27 cellular contexts compared by ENCODE assay signal in genomic region chr1:154945962-154946850, GRCh38. TPM values are rescaled to one million over a fixed set of nuclear protein-coding genes. Genes with fewer than 3 reads are reported as not detected.
A peak's percentile ranks its signal among the peaks of the same experiment; 100 is the strongest.
DNase-seq lines count a peak whose midpoint lies in the region; ATAC-seq and TF ChIP-seq lines count a peak whose summit lies in the region.
"Had no signal": no experiment of that assay in that cellular context is flagged by ENCODE, and none has a peak within 500 bp of the region (broad histone marks: within the 10 kb centered on the region; RNA-seq: fewer than 3 reads in every experiment).

No MANE protein-coding gene starts in this region.

- intact Hi-C loops in activated CD4-positive, alpha-beta memory T cell treated with anti-CD3 and anti-CD28 coated beads for 36 hours (cut with micrococcal nuclease) = no loop called here
- intact Hi-C loops in CD4-positive, alpha-beta T cell (cut with DNase I, micrococcal nuclease) = no loop called here

- no peak for TF ChIP-seq CTCF in CD4-positive, alpha-beta T cell (IDR thresholded peaks at IDR 0.05)

- no peaks in the 10 kb centered on the region for H3K27me3 ChIP-seq in CD4-positive, alpha-beta T cell (ENCODE audit: control insufficient read depth, insufficient read depth, low read length)
- H3K27me3 ChIP-seq: adrenal gland, suprapubic skin, vagina had no signal

- peaks cover 47% of the 10 kb centered on the region for H3K4me1 Mint-ChIP-seq in activated CD4-positive, alpha-beta memory T cell treated with anti-CD3 and anti-CD28 coated beads for 36 hours (ENCODE audit: low read depth)
- H3K4me1 Mint-ChIP-seq in activated CD4-positive, alpha-beta memory T cell treated with anti-CD3 and anti-CD28 coated beads, Interleukin-2, amount 10 ng/mL, durations not matched to agents 7 days and 5 days = peaks cover 59% of the 10 kb centered on the region
- H3K4me1 Mint-ChIP-seq in CD4-positive, alpha-beta T cell (ENCODE audit: low read depth) = peaks cover 50% of the 10 kb centered on the region
- peaks cover 31% of the 10 kb centered on the region for H3K4me1 Mint-ChIP-seq in activated T-helper 17 cell treated with anti-CD3 and anti-CD28 coated beads, Interleukin-2, amount 50 U/mL, for 72 hours
- H3K4me1 Mint-ChIP-seq in naive thymus-derived CD8-positive, alpha-beta T cell = peaks cover 23 to 60% (median 51%) of the 10 kb centered on the region in 4 donors

- H3K9me3 ChIP-seq in CD4-positive, alpha-beta T cell (ENCODE audit: control insufficient read depth, low read length) = no peaks in the 10 kb centered on the region
- H3K9me3 ChIP-seq: A549, adrenal gland, HAP-1, prostate gland, suprapubic skin, vagina had no signal

- H3K4me3 Mint-ChIP-seq in activated CD4-positive, alpha-beta memory T cell treated with anti-CD3 and anti-CD28 coated beads for 36 hours = no peak overlapping the region
- H3K4me3 Mint-ChIP-seq in activated CD4-positive, alpha-beta memory T cell treated with anti-CD3 and anti-CD28 coated beads, Interleukin-2, amount 10 ng/mL, durations not matched to agents 7 days and 5 days = no peak overlapping the region
- peak overlapping the region; percentile 3 for H3K4me3 Mint-ChIP-seq in CD4-positive, alpha-beta T cell
- peak overlapping the region; percentile 22 for H3K4me3 Mint-ChIP-seq in activated T-helper 17 cell treated with anti-CD3 and anti-CD28 coated beads, Interleukin-2, amount 50 U/mL, for 72 hours
- H3K4me3 Mint-ChIP-seq in naive thymus-derived CD8-positive, alpha-beta T cell = peak overlapping the region in 2 of 10 donors; percentile 26 to 45

- CTCF ChIA-PET in activated CD4-positive, alpha-beta memory T cell treated with anti-CD3 and anti-CD28 coated beads for 36 hours (lab: Charles Lee) = interaction anchor here (0.6 to 2.5 kb wide), 5 partner anchors 9 to 115 kb away, joined by 3 to 9 read pairs (median 3); partner anchors contain the start of gene PMVK
- CTCF ChIA-PET in activated CD4-positive, alpha-beta memory T cell treated with anti-CD3 and anti-CD28 coated beads, Interleukin-2, amount 10 ng/mL, durations not matched to agents 7 days and 5 days (lab: Charles Lee) = interaction anchor here (0.5 to 1.2 kb wide), 6 partner anchors 10 to 387 kb away, joined by 3 read pairs; partner anchors contain the start of gene PBXIP1
- CTCF ChIA-PET in CD4-positive, alpha-beta T cell (lab: Charles Lee) = no interaction called here

- peak overlapping the region; percentile 47 for H3K27ac Mint-ChIP-seq in activated CD4-positive, alpha-beta memory T cell treated with anti-CD3 and anti-CD28 coated beads for 36 hours
- H3K27ac Mint-ChIP-seq in activated CD4-positive, alpha-beta memory T cell treated with anti-CD3 and anti-CD28 coated beads, Interleukin-2, amount 10 ng/mL, durations not matched to agents 7 days and 5 days = no peak overlapping the region
- H3K27ac Mint-ChIP-seq in CD4-positive, alpha-beta T cell = peak overlapping the region; percentile 84
- H3K27ac Mint-ChIP-seq in activated T-helper 17 cell treated with anti-CD3 and anti-CD28 coated beads, Interleukin-2, amount 50 U/mL, for 72 hours = peak overlapping the region; percentile 78
- H3K27ac Mint-ChIP-seq in naive thymus-derived CD8-positive, alpha-beta T cell = peak overlapping the region in 8 of 10 donors; percentile 41 to 95 (median 72)

- H3K9me3 Mint-ChIP-seq in activated CD4-positive, alpha-beta memory T cell treated with anti-CD3 and anti-CD28 coated beads for 36 hours = no peaks in the 10 kb centered on the region
- no peaks in the 10 kb centered on the region for H3K9me3 Mint-ChIP-seq in activated CD4-positive, alpha-beta memory T cell treated with anti-CD3 and anti-CD28 coated beads, Interleukin-2, amount 10 ng/mL, durations not matched to agents 7 days and 5 days
- no peaks in the 10 kb centered on the region for H3K9me3 Mint-ChIP-seq in CD4-positive, alpha-beta T cell
- no peaks in the 10 kb centered on the region for H3K9me3 Mint-ChIP-seq in activated T-helper 17 cell treated with anti-CD3 and anti-CD28 coated beads, Interleukin-2, amount 50 U/mL, for 72 hours
- no peaks in the 10 kb centered on the region for H3K9me3 Mint-ChIP-seq in naive thymus-derived CD8-positive, alpha-beta T cell

- DNase-seq in activated CD4-positive, alpha-beta memory T cell treated with anti-CD3 and anti-CD28 coated beads for 36 hours = no peak
- DNase-seq in activated CD4-positive, alpha-beta memory T cell treated with anti-CD3 and anti-CD28 coated beads, Interleukin-2, amount 10 ng/mL, durations not matched to agents 7 days and 5 days = no peak
- no peak for DNase-seq in CD4-positive, alpha-beta T cell
- no peak for DNase-seq in naive thymus-derived CD8-positive, alpha-beta T cell
- DNase-seq in KG1 (lab: John Stamatoyannopoulos, UW) (no peak), putamen (ENCODE audit: low spot score) (no peak)
- no peak for DNase-seq in stimulated activated CD4-positive, alpha-beta T cell treated with anti-CD3 and anti-CD28 coated beads, Interleukin-4, amount 100 ng/mL, for 1 hour
- DNase-seq: activated CD4-positive, CD25-positive, alpha-beta regulatory T cell treated with anti-CD3 and anti-CD28 coated beads, Interleukin-2, amount 50 U/mL, for 72 hours; activated T-cell treated with anti-CD3 and anti-CD28 coated beads for 4 hours; adrenal gland; DMS53; erythroblast; foreskin melanocyte; kidney glomerular epithelial cell; MV-4-11; NCI-H187; NCI-H226; small intestine; stimulated activated CD4-positive, alpha-beta T cell treated with anti-CD3 and anti-CD28 coated beads, Interleukin-4, amount 100 ng/mL, for 24 hours; T1000 had no signal

- peaks cover 20% of the 10 kb centered on the region for H3K36me3 Mint-ChIP-seq in activated CD4-positive, alpha-beta memory T cell treated with anti-CD3 and anti-CD28 coated beads for 36 hours
- H3K36me3 Mint-ChIP-seq in activated CD4-positive, alpha-beta memory T cell treated with anti-CD3 and anti-CD28 coated beads, Interleukin-2, amount 10 ng/mL, durations not matched to agents 7 days and 5 days (ENCODE audit: low read depth) = peaks cover 43% of the 10 kb centered on the region
- H3K36me3 Mint-ChIP-seq in CD4-positive, alpha-beta T cell (ENCODE audit: low read depth) = peaks cover 74% of the 10 kb centered on the region
- peaks cover 57% of the 10 kb centered on the region for H3K36me3 Mint-ChIP-seq in activated T-helper 17 cell treated with anti-CD3 and anti-CD28 coated beads, Interleukin-2, amount 50 U/mL, for 72 hours (ENCODE audit: low read depth)
- peaks cover 0 to 65% (median 10%) of the 10 kb centered on the region in 3 donors for H3K36me3 Mint-ChIP-seq in naive thymus-derived CD8-positive, alpha-beta T cell

- peak overlapping the region; percentile 3 for H3K27ac ChIP-seq in CD4-positive, alpha-beta T cell (ENCODE audit: low read depth, low read length)
- H3K27ac ChIP-seq: A549, HL-60, prostate gland, suprapubic skin, vagina had no signal

- H3K27me3 Mint-ChIP-seq in activated CD4-positive, alpha-beta memory T cell treated with anti-CD3 and anti-CD28 coated beads for 36 hours = no peaks in the 10 kb centered on the region
- no peaks in the 10 kb centered on the region for H3K27me3 Mint-ChIP-seq in activated CD4-positive, alpha-beta memory T cell treated with anti-CD3 and anti-CD28 coated beads, Interleukin-2, amount 10 ng/mL, durations not matched to agents 7 days and 5 days
- H3K27me3 Mint-ChIP-seq in CD4-positive, alpha-beta T cell = no peaks in the 10 kb centered on the region
- H3K27me3 Mint-ChIP-seq in activated T-helper 17 cell treated with anti-CD3 and anti-CD28 coated beads, Interleukin-2, amount 50 U/mL, for 72 hours = no peaks in the 10 kb centered on the region
- H3K27me3 Mint-ChIP-seq in naive thymus-derived CD8-positive, alpha-beta T cell = no peaks in the 10 kb centered on the region

- POLR2A ChIA-PET in activated CD4-positive, alpha-beta memory T cell treated with anti-CD3 and anti-CD28 coated beads for 36 hours (lab: Charles Lee) = interaction anchor here (0.8 kb wide), 1 partner anchor 10 kb away, joined by 3 read pairs; the partner anchor contains the start of gene PMVK
- POLR2A ChIA-PET in activated CD4-positive, alpha-beta memory T cell treated with anti-CD3 and anti-CD28 coated beads, Interleukin-2, amount 10 ng/mL, durations not matched to agents 7 days and 5 days (lab: Charles Lee) = interaction anchor here (1.1 to 2.6 kb wide), 6 partner anchors 9 to 104 kb away, joined by 3 to 17 read pairs (median 4); partner anchors contain the start of genes CKS1B and PMVK
- POLR2A ChIA-PET in CD4-positive, alpha-beta T cell (lab: Charles Lee) = interaction anchor here (0.6 to 2.1 kb wide), 3 partner anchors 10 to 1033 kb away, joined by 3 to 15 read pairs (median 3); partner anchors contain the start of gene PMVK
- POLR2A ChIA-PET in naive thymus-derived CD8-positive, alpha-beta T cell (lab: Charles Lee) = interaction anchor here (0.6 to 1.9 kb wide), 2 partner anchors 9 kb away, joined by 3 to 8 read pairs; partner anchors contain the start of gene PMVK

- ATAC-seq in CD4-positive, alpha-beta T cell (ENCODE audit: poor library complexity) = no peak
- ATAC-seq in activated T-helper 17 cell treated with anti-CD3 and anti-CD28 coated beads, Interleukin-2, amount 50 U/mL, for 72 hours (replicated peaks) = no peak
- ATAC-seq in naive thymus-derived CD8-positive, alpha-beta T cell = no peak
- ATAC-seq: A549 had no signal

RNA-seq across cellular contexts. Expression of gene PMVK, which starts 9.7 kb away (rescaled TPM):
- total RNA-seq in activated CD4-positive, alpha-beta memory T cell treated with anti-CD3 and anti-CD28 coated beads for 36 hours = 10 to 100 TPM; 51.2 to 54.0 TPM
- total RNA-seq in activated CD4-positive, alpha-beta memory T cell treated with anti-CD3 and anti-CD28 coated beads, Interleukin-2, amount 10 ng/mL, durations not matched to agents 7 days and 5 days = 10 to 100 TPM; 40.7 to 41.8 TPM
- 1 to 10 TPM; 6.6 to 7.4 TPM for total RNA-seq in CD4-positive, alpha-beta T cell
- 10 to 100 TPM; 38.6 to 66.9 TPM for total RNA-seq in activated T-helper 17 cell treated with anti-CD3 and anti-CD28 coated beads, Interleukin-2, amount 50 U/mL, for 72 hours
- 10 to 100 TPM; 11.7 to 13.5 TPM for total RNA-seq in naive thymus-derived CD8-positive, alpha-beta T cell
- polyA plus RNA-seq in naive thymus-derived CD8-positive, alpha-beta T cell = 10 to 100 TPM; 41.0 to 45.7 (median 45.1) TPM

RNA-seq across cellular contexts. Expression of gene PBXIP1, which starts 9.7 kb away (rescaled TPM):
- 10 to 100 TPM; 55.9 to 57.3 TPM for total RNA-seq in activated CD4-positive, alpha-beta memory T cell treated with anti-CD3 and anti-CD28 coated beads for 36 hours
- 100 to 1,000 TPM; 169 TPM for total RNA-seq in activated CD4-positive, alpha-beta memory T cell treated with anti-CD3 and anti-CD28 coated beads, Interleukin-2, amount 10 ng/mL, durations not matched to agents 7 days and 5 days
- total RNA-seq in CD4-positive, alpha-beta T cell = 100 to 1,000 TPM; 434 to 440 TPM
- total RNA-seq in activated T-helper 17 cell treated with anti-CD3 and anti-CD28 coated beads, Interleukin-2, amount 50 U/mL, for 72 hours = 100 to 1,000 TPM in 1 of 2 donors, 10 to 100 TPM in 1; 61.9 to 118 TPM
- total RNA-seq in naive thymus-derived CD8-positive, alpha-beta T cell = 100 to 1,000 TPM; 317 to 319 TPM
- 100 to 1,000 TPM; 182 to 239 (median 183) TPM for polyA plus RNA-seq in naive thymus-derived CD8-positive, alpha-beta T cell

RNA-seq across cellular contexts. Expression of gene PYGO2, which starts 15.4 kb away (rescaled TPM):
- total RNA-seq in activated CD4-positive, alpha-beta memory T cell treated with anti-CD3 and anti-CD28 coated beads for 36 hours = 10 to 100 TPM; 31.5 to 32.4 TPM
- total RNA-seq in activated CD4-positive, alpha-beta memory T cell treated with anti-CD3 and anti-CD28 coated beads, Interleukin-2, amount 10 ng/mL, durations not matched to agents 7 days and 5 days = 10 to 100 TPM; 48.7 to 49.7 TPM
- 10 to 100 TPM; 30.3 to 32.8 TPM for total RNA-seq in CD4-positive, alpha-beta T cell
- 10 to 100 TPM; 35.6 to 39.2 TPM for total RNA-seq in activated T-helper 17 cell treated with anti-CD3 and anti-CD28 coated beads, Interleukin-2, amount 50 U/mL, for 72 hours
- total RNA-seq in naive thymus-derived CD8-positive, alpha-beta T cell = 10 to 100 TPM; 55.6 to 57.3 TPM
- 10 to 100 TPM; 21.5 to 50.8 (median 35.8) TPM for polyA plus RNA-seq in naive thymus-derived CD8-positive, alpha-beta T cell

RNA-seq across cellular contexts. Expression of gene SHC1, which starts 24.3 kb away (rescaled TPM):
- total RNA-seq in activated CD4-positive, alpha-beta memory T cell treated with anti-CD3 and anti-CD28 coated beads for 36 hours = 10 to 100 TPM; 43.4 to 46.5 TPM
- 10 to 100 TPM; 80.7 to 80.8 TPM for total RNA-seq in activated CD4-positive, alpha-beta memory T cell treated with anti-CD3 and anti-CD28 coated beads, Interleukin-2, amount 10 ng/mL, durations not matched to agents 7 days and 5 days
- 10 to 100 TPM; 59.9 to 60.0 TPM for total RNA-seq in CD4-positive, alpha-beta T cell
- total RNA-seq in activated T-helper 17 cell treated with anti-CD3 and anti-CD28 coated beads, Interleukin-2, amount 50 U/mL, for 72 hours = 10 to 100 TPM; 60.9 to 62.0 TPM
- 10 to 100 TPM; 60.7 to 68.5 TPM for total RNA-seq in naive thymus-derived CD8-positive, alpha-beta T cell
- polyA plus RNA-seq in naive thymus-derived CD8-positive, alpha-beta T cell = 10 to 100 TPM; 22.6 to 27.4 (median 24.4) TPM

RNA-seq across cellular contexts. Expression of gene CKS1B, which starts 28.3 kb away (rescaled TPM):
- 100 to 1,000 TPM; 197 to 205 TPM for total RNA-seq in activated CD4-positive, alpha-beta memory T cell treated with anti-CD3 and anti-CD28 coated beads for 36 hours
- 100 to 1,000 TPM; 151 to 162 TPM for total RNA-seq in activated CD4-positive, alpha-beta memory T cell treated with anti-CD3 and anti-CD28 coated beads, Interleukin-2, amount 10 ng/mL, durations not matched to agents 7 days and 5 days
- 1 to 10 TPM; 1.4 to 3.9 TPM for total RNA-seq in CD4-positive, alpha-beta T cell
- total RNA-seq in activated T-helper 17 cell treated with anti-CD3 and anti-CD28 coated beads, Interleukin-2, amount 50 U/mL, for 72 hours = 100 to 1,000 TPM; 162 to 188 TPM
- total RNA-seq in naive thymus-derived CD8-positive, alpha-beta T cell = 10 to 100 TPM; 11.1 to 11.7 TPM
- polyA plus RNA-seq in naive thymus-derived CD8-positive, alpha-beta T cell = 10 to 100 TPM; 58.0 to 66.6 (median 63.0) TPM

Comparison
In these comparisons a context has a peak if more than half of its experiments do, and no peak if none do; other contexts are left out.
1. H3K4me3 Mint-ChIP-seq: peak in CD4-positive, alpha-beta T cell (single experiment) and activated T-helper 17 cell treated with anti-CD3 and anti-CD28 coated beads, Interleukin-2, amount 50 U/mL, for 72 hours (single experiment); none in activated CD4-positive, alpha-beta memory T cell treated with anti-CD3 and anti-CD28 coated beads for 36 hours (single experiment) and activated CD4-positive, alpha-beta memory T cell treated with anti-CD3 and anti-CD28 coated beads, Interleukin-2, amount 10 ng/mL, durations not matched to agents 7 days and 5 days (single experiment).